Comparison of ENCODE assay signal across 2 cellular contexts in the genomic region with DNA sequence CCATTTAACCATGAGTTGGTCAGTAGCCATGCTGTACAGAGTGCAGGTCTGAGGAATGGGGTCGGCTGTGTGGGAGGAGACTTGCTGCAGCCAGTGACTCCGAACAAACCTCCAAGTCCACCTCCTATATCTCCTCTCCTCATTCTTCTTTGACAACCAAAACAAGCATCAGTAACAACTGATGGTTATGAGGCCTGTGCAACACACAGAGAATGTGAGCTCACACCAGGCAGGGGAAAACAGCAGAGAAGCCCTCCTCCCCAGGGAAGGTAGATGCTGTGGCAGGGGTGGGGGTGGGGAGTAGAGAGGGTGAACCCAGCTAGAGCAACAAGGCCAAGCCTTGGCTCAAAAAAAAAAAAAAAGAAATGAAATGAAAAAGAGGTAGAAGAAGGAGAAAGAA.
TF ChIP-seq lines count a peak whose summit lies in the region.

No MANE protein-coding gene starts in this region.

TF ChIP-seq in H1, 55 proteins besides CTCF, POLR2A, EP300 and RAD21:
- TF ChIP-seq HDAC2 (IDR thresholded peaks at IDR 0.05; ENCODE audit: borderline replicate concordance in 1 of 2, low read depth in 2 of 2, low read length in 2 of 2) (no peak), TEAD4 (IDR thresholded peaks at IDR 0.05; ENCODE audit: low read depth, low read length) (no peak), EGR1 (IDR thresholded peaks at IDR 0.05; ENCODE audit: borderline replicate concordance, low read depth, low read length) (no peak), ZNF274 (IDR thresholded peaks at IDR 0.05; ENCODE audit: borderline replicate concordance, extremely low read depth, low read length) (no peak), RXRA (IDR thresholded peaks at IDR 0.05; ENCODE audit: insufficient read depth, low read depth, low read length) (no peak), CREB1 (IDR thresholded peaks at IDR 0.05) (no peak)
- TF ChIP-seq, protein P1, sequence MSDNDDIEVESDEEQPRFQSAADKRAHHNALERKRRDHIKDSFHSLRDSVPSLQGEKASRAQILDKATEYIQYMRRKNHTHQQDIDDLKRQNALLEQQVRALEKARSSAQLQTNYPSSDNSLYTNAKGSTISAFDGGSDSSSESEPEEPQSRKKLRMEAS (IDR thresholded peaks at IDR 0.05), result no peak

TF ChIP-seq in neural cell, 6 proteins besides CTCF, POLR2A, EP300 and RAD21:
- TF ChIP-seq MXI1 (conservative IDR thresholded peaks at IDR 0.05; ENCODE audit: poor library complexity, severe bottlenecking) (no peak), TAF1 (IDR thresholded peaks at IDR 0.05; ENCODE audit: low read depth) (no peak), SMC3 (conservative IDR thresholded peaks at IDR 0.05; ENCODE audit: poor library complexity) (no peak), POLR2AphosphoS5 (IDR thresholded peaks at IDR 0.05) (no peak), EZH2 (IDR thresholded peaks at IDR 0.05; ENCODE audit: borderline replicate concordance, insufficient read depth, low read length, poor library complexity, severe bottlenecking) (no peak)
- TF ChIP-seq, protein P2, sequence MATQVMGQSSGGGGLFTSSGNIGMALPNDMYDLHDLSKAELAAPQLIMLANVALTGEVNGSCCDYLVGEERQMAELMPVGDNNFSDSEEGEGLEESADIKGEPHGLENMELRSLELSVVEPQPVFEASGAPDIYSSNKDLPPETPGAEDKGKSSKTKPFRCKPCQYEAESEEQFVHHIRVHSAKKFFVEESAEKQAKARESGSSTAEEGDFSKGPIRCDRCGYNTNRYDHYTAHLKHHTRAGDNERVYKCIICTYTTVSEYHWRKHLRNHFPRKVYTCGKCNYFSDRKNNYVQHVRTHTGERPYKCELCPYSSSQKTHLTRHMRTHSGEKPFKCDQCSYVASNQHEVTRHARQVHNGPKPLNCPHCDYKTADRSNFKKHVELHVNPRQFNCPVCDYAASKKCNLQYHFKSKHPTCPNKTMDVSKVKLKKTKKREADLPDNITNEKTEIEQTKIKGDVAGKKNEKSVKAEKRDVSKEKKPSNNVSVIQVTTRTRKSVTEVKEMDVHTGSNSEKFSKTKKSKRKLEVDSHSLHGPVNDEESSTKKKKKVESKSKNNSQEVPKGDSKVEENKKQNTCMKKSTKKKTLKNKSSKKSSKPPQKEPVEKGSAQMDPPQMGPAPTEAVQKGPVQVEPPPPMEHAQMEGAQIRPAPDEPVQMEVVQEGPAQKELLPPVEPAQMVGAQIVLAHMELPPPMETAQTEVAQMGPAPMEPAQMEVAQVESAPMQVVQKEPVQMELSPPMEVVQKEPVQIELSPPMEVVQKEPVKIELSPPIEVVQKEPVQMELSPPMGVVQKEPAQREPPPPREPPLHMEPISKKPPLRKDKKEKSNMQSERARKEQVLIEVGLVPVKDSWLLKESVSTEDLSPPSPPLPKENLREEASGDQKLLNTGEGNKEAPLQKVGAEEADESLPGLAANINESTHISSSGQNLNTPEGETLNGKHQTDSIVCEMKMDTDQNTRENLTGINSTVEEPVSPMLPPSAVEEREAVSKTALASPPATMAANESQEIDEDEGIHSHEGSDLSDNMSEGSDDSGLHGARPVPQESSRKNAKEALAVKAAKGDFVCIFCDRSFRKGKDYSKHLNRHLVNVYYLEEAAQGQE (IDR thresholded peaks at IDR 0.05; ENCODE audit: borderline replicate concordance), result no peak
